In genomic region chr4:153971878-153972277, GRCh38 we compare ENCODE assay signal across 10 cellular contexts.
"Had no signal": no experiment of that assay in that cellular context is flagged by ENCODE, and none has a peak within 500 bp of the region (broad histone marks: within the 10 kb centered on the region; RNA-seq: fewer than 3 reads in every experiment).

No MANE protein-coding gene starts in this region.

- H3K4me1 Mint-ChIP-seq: IgD-negative memory B cell had no signal

- H3K9ac ChIP-seq: KMS-11 had no signal

- H3K27me3 Mint-ChIP-seq: IgD-negative memory B cell had no signal

- H3K27ac Mint-ChIP-seq: HFFc6, IgD-negative memory B cell had no signal

- H3K4me1 ChIP-seq: HAP-1 had no signal

- H3K4me2 ChIP-seq: KMS-11 had no signal

- H3K36me3 ChIP-seq: HAP-1 had no signal

- ATAC-seq: HCT116, HepG2 had no signal

- H3K4me3 ChIP-seq: HAP-1 had no signal

- H3K27ac ChIP-seq: HL-60, KMS-11 had no signal

- H3K4me3 Mint-ChIP-seq: HFFc6, IgD-negative memory B cell had no signal

- DNase-seq: GOT3, H7, HFFc6, KBM-7 had no signal
